In the genomic region with DNA sequence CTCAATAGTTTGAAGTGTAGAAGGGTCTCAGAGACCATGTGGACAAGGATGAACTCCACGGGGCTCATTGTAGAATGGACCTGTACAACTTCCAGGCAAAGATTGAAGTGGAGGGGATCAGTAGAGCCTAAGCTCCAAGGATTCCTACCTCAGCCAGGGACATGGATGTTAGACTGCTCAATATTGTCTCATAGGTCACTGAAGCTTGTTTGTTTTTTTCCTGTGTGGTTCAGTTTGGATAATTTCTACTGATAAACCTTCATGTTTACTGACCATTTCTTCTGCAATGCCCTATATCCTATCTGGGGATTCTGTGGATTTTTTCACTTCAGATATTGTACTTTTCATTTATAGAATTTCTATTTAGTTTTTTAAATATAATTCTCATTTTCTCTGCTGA, we compare ENCODE assay signal across 40 cellular contexts. TPM values are rescaled to one million over a fixed set of nuclear protein-coding genes. Genes with fewer than 3 reads are reported as not detected.
"Had no signal": no experiment of that assay in that cellular context is flagged by ENCODE, and none has a peak within 500 bp of the region (broad histone marks: within the 10 kb centered on the region; RNA-seq: fewer than 3 reads in every experiment).

No MANE protein-coding gene starts in this region.

- FAIRE-seq: astrocyte had no signal

- H3K27ac ChIP-seq: adrenal gland, ascending aorta, body of pancreas, brain microvascular endothelial cell, breast epithelium, cardiac muscle cell had no signal

- DNase-seq: activated effector memory CD4-positive, alpha-beta T cell treated with anti-CD3 and anti-CD28 coated beads, Interleukin-2, amount 50 U/mL, for 16 hours; activated effector memory CD4-positive, alpha-beta T cell treated with Interleukin-2 at 50 U/mL for 16 hours; activated gamma-delta T cell; activated gamma-delta T cell treated with Interleukin-2 at 50 U/mL for 16 hours; activated naive CD4-positive, alpha-beta T cell; activated naive CD4-positive, alpha-beta T cell treated with anti-CD3 and anti-CD28 coated beads for 36 hours; activated naive CD4-positive, alpha-beta T cell treated with anti-CD3 and anti-CD28 coated beads, Interleukin-2, amount 10 ng/mL, durations not matched to agents 7 days and 5 days; activated naive CD4-positive, alpha-beta T cell treated with anti-CD3 and anti-CD28 coated beads, Interleukin-2, amount 50 U/mL, for 16 hours; activated naive CD4-positive, alpha-beta T cell treated with Interleukin-2 at 50 U/mL for 16 hours; activated naive CD8-positive, alpha-beta T cell treated with anti-CD3 and anti-CD28 coated beads for 36 hours; activated naive CD8-positive, alpha-beta T cell treated with anti-CD3 and anti-CD28 coated beads, Interleukin-2, amount 10 ng/mL, durations not matched to agents 7 days and 5 days; activated naive CD8-positive, alpha-beta T cell treated with anti-CD3 and anti-CD28 coated beads, Interleukin-2, amount 50 U/mL, for 24 hours; activated T-cell treated with anti-CD3 and anti-CD28 coated beads, Interleukin-2, amount 50 U/mL, for 1 hour; activated T-cell treated with anti-CD3 and anti-CD28 coated beads, Interleukin-2, amount 50 U/mL, for 24 hours; activated T-cell treated with anti-CD3 and anti-CD28 coated beads, Interleukin-2, amount 50 U/mL, for 4 hours; activated T-cell treated with anti-CD3 and anti-CD28 coated beads, Interleukin-2, amount 50 U/mL, for 48 hours; activated T-cell treated with anti-CD3 and anti-CD28 coated beads, Interleukin-2, amount 50 U/mL, for 72 hours; adrenal gland; amniotic stem cell; amygdala; anterior cingulate cortex; aorta; body of pancreas; brain microvascular endothelial cell; caudate nucleus; central memory CD4-positive, alpha-beta T cell; cerebellar nuclear complex had no signal

- H3K9me3 ChIP-seq: adrenal gland had no signal

- H3K4me3 ChIP-seq: adrenal gland, ascending aorta, body of pancreas, breast epithelium, cardiac muscle cell had no signal

- ATAC-seq: activated naive CD4-positive, alpha-beta T cell treated with anti-CD3 and anti-CD28 coated beads, Interleukin-2, amount 50 U/mL, for 72 hours; activated naive CD8-positive, alpha-beta T cell treated with anti-CD3 and anti-CD28 coated beads, Interleukin-2, amount 50 U/mL, for 24 hours; activated T-cell treated with anti-CD3 and anti-CD28 coated beads, Interleukin-2, amount 50 U/mL, for 4 hours; activated T-cell treated with anti-CD3 and anti-CD28 coated beads, Interleukin-2, amount 50 U/mL, for 72 hours; activated T-helper 17 cell treated with anti-CD3 and anti-CD28 coated beads, Interleukin-2, amount 50 U/mL, for 72 hours; body of pancreas had no signal

- H3K27me3 ChIP-seq: adrenal gland, ascending aorta, body of pancreas, brain microvascular endothelial cell, breast epithelium, cardiac muscle cell had no signal

- H3K36me3 ChIP-seq: adrenal gland, ascending aorta, brain microvascular endothelial cell, breast epithelium, cardiac muscle cell had no signal

- H3K4me1 ChIP-seq: adrenal gland, ascending aorta, body of pancreas, breast epithelium had no signal

RNA-seq across cellular contexts. Expression of gene DYDC2, which starts 8.9 kb away (rescaled TPM):
- total RNA-seq: activated naive CD4-positive, alpha-beta T cell treated with anti-CD3 and anti-CD28 coated beads for 36 hours; activated naive CD4-positive, alpha-beta T cell treated with anti-CD3 and anti-CD28 coated beads, Interleukin-2, amount 50 U/mL, for 72 hours; activated naive CD8-positive, alpha-beta T cell treated with anti-CD3 and anti-CD28 coated beads, Interleukin-2, amount 10 ng/mL, durations not matched to agents 7 days and 5 days; activated T-cell treated with anti-CD3 and anti-CD28 coated beads, Interleukin-2, amount 50 U/mL, for 4 hours; activated T-cell treated with anti-CD3 and anti-CD28 coated beads, Interleukin-2, amount 50 U/mL, for 72 hours; activated T-helper 1 cell treated with anti-CD3 and anti-CD28 coated beads, Interleukin-12 subunit alpha, Interleukin-12 subunit beta, Interleukin-2, Interleukin-4 antibody, amounts not matched to agents 30 ng/mL and 10 ng/mL and 1 ng/mL, durations not matched to agents 14 hours and 24 hours and 36 hours; activated T-helper 17 cell treated with anti-CD3 and anti-CD28 coated beads, Interleukin-2, amount 50 U/mL, for 72 hours; activated T-helper 2 cell treated with anti-CD3 and anti-CD28 coated beads, Interferon-gamma antibody, Interleukin-2, Interleukin-4, amounts not matched to agents 10 μg/mL and 5 μg/mL and 100 μg/mL, durations not matched to agents 14 hours and 24 hours and 36 hours; adrenal gland; aorta; ascending aorta; astrocyte; body of pancreas; bronchial epithelial cell; cardiac muscle cell; cardiac septum; chondrocyte had no signal
- polyA plus RNA-seq: adrenal gland, aorta had no signal

RNA-seq across cellular contexts. Expression of gene DYDC1, which starts 9.0 kb away (rescaled TPM):
- total RNA-seq: activated naive CD4-positive, alpha-beta T cell treated with anti-CD3 and anti-CD28 coated beads for 36 hours; activated naive CD4-positive, alpha-beta T cell treated with anti-CD3 and anti-CD28 coated beads, Interleukin-2, amount 50 U/mL, for 72 hours; activated naive CD8-positive, alpha-beta T cell treated with anti-CD3 and anti-CD28 coated beads for 36 hours; activated naive CD8-positive, alpha-beta T cell treated with anti-CD3 and anti-CD28 coated beads, Interleukin-2, amount 10 ng/mL, durations not matched to agents 7 days and 5 days; activated T-cell treated with anti-CD3 and anti-CD28 coated beads, Interleukin-2, amount 50 U/mL, for 4 hours; activated T-cell treated with anti-CD3 and anti-CD28 coated beads, Interleukin-2, amount 50 U/mL, for 72 hours; activated T-helper 1 cell treated with anti-CD3 and anti-CD28 coated beads, Interleukin-12 subunit alpha, Interleukin-12 subunit beta, Interleukin-2, Interleukin-4 antibody, amounts not matched to agents 30 ng/mL and 10 ng/mL and 1 ng/mL, durations not matched to agents 14 hours and 24 hours and 36 hours; activated T-helper 17 cell treated with anti-CD3 and anti-CD28 coated beads, Interleukin-2, amount 50 U/mL, for 72 hours; activated T-helper 2 cell treated with anti-CD3 and anti-CD28 coated beads, Interferon-gamma antibody, Interleukin-2, Interleukin-4, amounts not matched to agents 10 μg/mL and 5 μg/mL and 100 μg/mL, durations not matched to agents 14 hours and 24 hours and 36 hours; adrenal gland; aorta; ascending aorta; astrocyte; body of pancreas; breast epithelium; bronchial epithelial cell; cardiac muscle cell; cardiac septum; cerebellum; chondrocyte had no signal
- polyA plus RNA-seq: adipose tissue, adrenal gland, aorta, cardiac muscle cell had no signal
